1 cellular context compared by ENCODE assay signal in the genomic region with DNA sequence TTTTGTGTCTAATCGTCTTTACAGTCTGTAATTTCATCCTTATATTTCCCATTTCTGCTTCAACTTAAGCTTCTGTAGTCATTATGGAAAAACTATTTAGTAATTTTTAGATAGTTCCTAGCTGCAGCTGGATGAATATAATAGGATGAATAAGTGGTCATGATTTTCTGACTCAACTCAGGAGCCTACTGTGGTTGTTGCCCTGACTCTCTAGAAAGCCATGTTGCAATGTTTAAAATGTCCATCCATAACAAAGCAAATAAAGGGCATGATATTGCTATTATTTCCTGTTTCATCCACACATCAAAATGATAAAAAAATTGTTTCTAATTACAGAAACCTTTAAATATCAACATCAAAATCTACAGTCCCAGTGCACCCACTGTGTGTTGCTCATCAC.
TF ChIP-seq lines count a peak whose summit lies in the region.

No MANE protein-coding gene starts in this region.

TF ChIP-seq in GM12878, 131 proteins besides CTCF, POLR2A, EP300 and RAD21:
- no peak for TF ChIP-seq CHD2 (IDR thresholded peaks at IDR 0.05; ENCODE audit: borderline replicate concordance, low read depth, low read length)
- 0 out of 2 replicates have a peak, but pooled peaks have one; percentile 15 for TF ChIP-seq RUNX3 (IDR thresholded peaks at IDR 0.05; ENCODE audit: low read length)
- TF ChIP-seq POU2F2 (IDR thresholded peaks at IDR 0.05; ENCODE audit: borderline replicate concordance, low read depth, low read length), result no peak
- TF ChIP-seq, protein P1, sequence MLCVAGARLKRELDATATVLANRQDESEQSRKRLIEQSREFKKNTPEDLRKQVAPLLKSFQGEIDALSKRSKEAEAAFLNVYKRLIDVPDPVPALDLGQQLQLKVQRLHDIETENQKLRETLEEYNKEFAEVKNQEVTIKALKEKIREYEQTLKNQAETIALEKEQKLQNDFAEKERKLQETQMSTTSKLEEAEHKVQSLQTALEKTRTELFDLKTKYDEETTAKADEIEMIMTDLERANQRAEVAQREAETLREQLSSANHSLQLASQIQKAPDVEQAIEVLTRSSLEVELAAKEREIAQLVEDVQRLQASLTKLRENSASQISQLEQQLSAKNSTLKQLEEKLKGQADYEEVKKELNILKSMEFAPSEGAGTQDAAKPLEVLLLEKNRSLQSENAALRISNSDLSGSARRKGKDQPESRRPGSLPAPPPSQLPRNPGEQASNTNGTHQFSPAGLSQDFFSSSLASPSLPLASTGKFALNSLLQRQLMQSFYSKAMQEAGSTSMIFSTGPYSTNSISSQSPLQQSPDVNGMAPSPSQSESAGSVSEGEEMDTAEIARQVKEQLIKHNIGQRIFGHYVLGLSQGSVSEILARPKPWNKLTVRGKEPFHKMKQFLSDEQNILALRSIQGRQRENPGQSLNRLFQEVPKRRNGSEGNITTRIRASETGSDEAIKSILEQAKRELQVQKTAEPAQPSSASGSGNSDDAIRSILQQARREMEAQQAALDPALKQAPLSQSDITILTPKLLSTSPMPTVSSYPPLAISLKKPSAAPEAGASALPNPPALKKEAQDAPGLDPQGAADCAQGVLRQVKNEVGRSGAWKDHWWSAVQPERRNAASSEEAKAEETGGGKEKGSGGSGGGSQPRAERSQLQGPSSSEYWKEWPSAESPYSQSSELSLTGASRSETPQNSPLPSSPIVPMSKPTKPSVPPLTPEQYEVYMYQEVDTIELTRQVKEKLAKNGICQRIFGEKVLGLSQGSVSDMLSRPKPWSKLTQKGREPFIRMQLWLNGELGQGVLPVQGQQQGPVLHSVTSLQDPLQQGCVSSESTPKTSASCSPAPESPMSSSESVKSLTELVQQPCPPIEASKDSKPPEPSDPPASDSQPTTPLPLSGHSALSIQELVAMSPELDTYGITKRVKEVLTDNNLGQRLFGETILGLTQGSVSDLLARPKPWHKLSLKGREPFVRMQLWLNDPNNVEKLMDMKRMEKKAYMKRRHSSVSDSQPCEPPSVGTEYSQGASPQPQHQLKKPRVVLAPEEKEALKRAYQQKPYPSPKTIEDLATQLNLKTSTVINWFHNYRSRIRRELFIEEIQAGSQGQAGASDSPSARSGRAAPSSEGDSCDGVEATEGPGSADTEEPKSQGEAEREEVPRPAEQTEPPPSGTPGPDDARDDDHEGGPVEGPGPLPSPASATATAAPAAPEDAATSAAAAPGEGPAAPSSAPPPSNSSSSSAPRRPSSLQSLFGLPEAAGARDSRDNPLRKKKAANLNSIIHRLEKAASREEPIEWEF (IDR thresholded peaks at IDR 0.05; ENCODE audit: insufficient replicate concordance, low read depth, low read length), result no peak
- TF ChIP-seq, protein P2, sequence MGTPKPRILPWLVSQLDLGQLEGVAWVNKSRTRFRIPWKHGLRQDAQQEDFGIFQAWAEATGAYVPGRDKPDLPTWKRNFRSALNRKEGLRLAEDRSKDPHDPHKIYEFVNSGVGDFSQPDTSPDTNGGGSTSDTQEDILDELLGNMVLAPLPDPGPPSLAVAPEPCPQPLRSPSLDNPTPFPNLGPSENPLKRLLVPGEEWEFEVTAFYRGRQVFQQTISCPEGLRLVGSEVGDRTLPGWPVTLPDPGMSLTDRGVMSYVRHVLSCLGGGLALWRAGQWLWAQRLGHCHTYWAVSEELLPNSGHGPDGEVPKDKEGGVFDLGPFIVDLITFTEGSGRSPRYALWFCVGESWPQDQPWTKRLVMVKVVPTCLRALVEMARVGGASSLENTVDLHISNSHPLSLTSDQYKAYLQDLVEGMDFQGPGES (IDR thresholded peaks at IDR 0.05), result no peak
